26 cellular contexts compared by ENCODE assay signal in genomic region chrX:118654331-118654730, GRCh38.
"Had no signal": no experiment of that assay in that cellular context is flagged by ENCODE, and none has a peak within 500 bp of the region (broad histone marks: within the 10 kb centered on the region; RNA-seq: fewer than 3 reads in every experiment).

No MANE protein-coding gene starts in this region.

- H3K4me1 Mint-ChIP-seq: central memory CD8-positive, alpha-beta T cell; nephron progenitor cell; stimulated activated naive CD8-positive, alpha-beta T cell treated with anti-CD3 and anti-CD28 coated beads, Interleukin-15, amount 100 ng/mL, for 72 hours; T-cell had no signal

- H3K27me3 Mint-ChIP-seq: central memory CD8-positive, alpha-beta T cell; effector memory CD8-positive, alpha-beta T cell; stimulated activated naive CD8-positive, alpha-beta T cell treated with anti-CD3 and anti-CD28 coated beads, Interleukin-15, amount 100 ng/mL, for 72 hours; T-cell had no signal

- H3K4me3 Mint-ChIP-seq: central memory CD8-positive, alpha-beta T cell; effector memory CD8-positive, alpha-beta T cell; nephron progenitor cell; stimulated activated naive CD8-positive, alpha-beta T cell treated with anti-CD3 and anti-CD28 coated beads, Interleukin-15, amount 100 ng/mL, for 72 hours; T-cell; T-helper 2 cell treated with Interferon-gamma antibody and Interleukin-4, amounts not matched to agents 5 μg/mL and 100 μg/mL, for 36 hours had no signal

- H3K4me3 ChIP-seq: ascending aorta, dorsolateral prefrontal cortex, gastroesophageal sphincter, heart right ventricle, mucosa of descending colon, pancreas, psoas muscle, tibial artery had no signal

- H3K4me1 ChIP-seq: ascending aorta, pancreas, psoas muscle, tibial artery had no signal

- H3K27me3 ChIP-seq: ascending aorta, brain microvascular endothelial cell, gastroesophageal sphincter, tibial artery had no signal

- H3K27ac Mint-ChIP-seq: effector memory CD8-positive, alpha-beta T cell; nephron progenitor cell; stimulated activated naive CD8-positive, alpha-beta T cell treated with anti-CD3 and anti-CD28 coated beads, Interleukin-15, amount 100 ng/mL, for 72 hours; T-cell; T-helper 2 cell treated with Interferon-gamma antibody and Interleukin-4, amounts not matched to agents 5 μg/mL and 100 μg/mL, for 36 hours had no signal

- DNase-seq: activated CD4-positive, alpha-beta T cell treated with anti-CD3 and anti-CD28 coated beads, Interleukin-2, amount 50 U/mL, for 48 hours; activated naive CD4-positive, alpha-beta T cell treated with Interleukin-2 at 50 U/mL for 16 hours; activated T-cell treated with anti-CD3 and anti-CD28 coated beads, Interleukin-2, amount 50 U/mL, for 48 hours; brain microvascular endothelial cell; dorsolateral prefrontal cortex; effector memory CD8-positive, alpha-beta T cell; heart right ventricle; islet precursor cell; left cardiac atrium; mesendoderm; mucosa of descending colon; nephron progenitor cell; pancreas; psoas muscle; right cardiac atrium; stimulated activated CD4-positive, alpha-beta T cell treated with anti-CD3 and anti-CD28 coated beads, Interleukin-12 subunit alpha, Interleukin-12 subunit beta, amount 100 ng/mL, for 4 hours; stimulated activated CD4-positive, alpha-beta T cell treated with anti-CD3 and anti-CD28 coated beads, Interleukin-4, amount 100 ng/mL, for 4 hours; stimulated activated naive CD8-positive, alpha-beta T cell treated with anti-CD3 and anti-CD28 coated beads, Interleukin-15, amount 100 ng/mL, for 72 hours; T-cell; tibial artery had no signal

- ATAC-seq: effector memory CD8-positive, alpha-beta T cell; gastroesophageal sphincter; heart right ventricle; left cardiac atrium; pancreas; psoas muscle; right cardiac atrium; stimulated activated naive CD8-positive, alpha-beta T cell treated with anti-CD3 and anti-CD28 coated beads, Interleukin-15, amount 100 ng/mL, for 72 hours; T-cell had no signal

- H3K36me3 ChIP-seq: brain microvascular endothelial cell, pancreas had no signal

- FAIRE-seq: endothelial cell of umbilical vein, pancreas, urothelium cell line had no signal

- H3K9me3 ChIP-seq: ascending aorta, gastroesophageal sphincter, heart right ventricle, mucosa of descending colon, pancreas, psoas muscle, tibial artery had no signal

- H3K9me3 Mint-ChIP-seq: central memory CD8-positive, alpha-beta T cell; effector memory CD8-positive, alpha-beta T cell; stimulated activated naive CD8-positive, alpha-beta T cell treated with anti-CD3 and anti-CD28 coated beads, Interleukin-15, amount 100 ng/mL, for 72 hours; T-cell; T-helper 2 cell treated with Interferon-gamma antibody and Interleukin-4, amounts not matched to agents 5 μg/mL and 100 μg/mL, for 36 hours had no signal

- H3K27ac ChIP-seq: ascending aorta, brain microvascular endothelial cell, dorsolateral prefrontal cortex, heart right ventricle, pancreas, psoas muscle had no signal
